In the genomic region with DNA sequence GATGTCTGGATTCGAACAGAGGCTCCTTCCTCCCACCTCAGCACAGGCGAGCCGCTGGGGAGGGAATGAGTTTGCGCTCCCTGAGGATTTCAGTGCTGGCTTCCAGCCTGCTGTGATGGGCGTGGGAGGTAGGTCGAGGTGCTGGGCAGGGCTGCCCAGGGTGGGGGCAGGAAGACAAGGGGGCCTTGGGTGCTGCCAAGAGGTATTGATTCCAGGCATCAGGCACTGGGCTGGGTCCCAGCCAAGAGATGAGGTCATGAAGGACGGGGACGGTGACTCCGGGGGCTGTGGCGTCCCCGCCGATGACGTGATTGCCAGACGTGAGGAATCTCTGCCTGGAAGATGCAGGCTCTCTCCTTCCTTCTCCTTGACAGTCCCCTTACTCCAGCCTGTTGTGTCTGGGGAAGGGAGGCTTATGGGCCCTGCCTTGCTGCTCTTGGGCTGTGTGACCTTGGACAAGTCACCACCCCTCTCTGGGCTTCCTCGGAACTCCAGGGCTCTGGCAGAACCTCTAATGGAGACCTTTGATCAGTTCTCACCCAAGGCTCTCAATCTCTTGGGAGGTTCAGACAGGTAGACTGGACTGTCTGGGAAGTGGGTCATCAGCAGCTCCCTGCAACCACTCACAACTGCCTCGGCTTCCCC, we compare ENCODE assay signal across 25 cellular contexts.
"Had no signal": no experiment of that assay in that cellular context is flagged by ENCODE, and none has a peak within 500 bp of the region (broad histone marks: within the 10 kb centered on the region; RNA-seq: fewer than 3 reads in every experiment).

No MANE protein-coding gene starts in this region.

- H3K27me3 ChIP-seq: colonic mucosa, thyroid gland, uterus had no signal

- DNase-seq: colonic mucosa; dermis blood vessel endothelial cell; esophagus squamous epithelium; foreskin fibroblast; glutamatergic neuron; immature natural killer cell; left cardiac atrium; left ventricle myocardium inferior; mesenchymal stem cell; midbrain; naive thymus-derived CD4-positive, alpha-beta T cell; nephron progenitor cell; retina; spleen; stimulated activated CD4-positive, alpha-beta T cell treated with anti-CD3 and anti-CD28 coated beads, Interleukin-15, amount 100 ng/mL, for 24 hours; stimulated activated CD4-positive, alpha-beta T cell treated with anti-CD3 and anti-CD28 coated beads, Interleukin-1b, Interleukin-23, amount 100 ng/mL, for 48 hours; stimulated activated CD4-positive, alpha-beta T cell treated with anti-CD3 and anti-CD28 coated beads, Interleukin-4, amount 100 ng/mL, for 4 hours; stimulated activated naive CD4-positive, alpha-beta T cell; thyroid gland; uterus had no signal

- H3K4me3 ChIP-seq: colonic mucosa, esophagus squamous epithelium, gastroesophageal sphincter, left ventricle myocardium inferior, lung, psoas muscle, spleen, thyroid gland, uterus had no signal

- H3K9me3 ChIP-seq: colonic mucosa, esophagus squamous epithelium, gastroesophageal sphincter, left ventricle myocardium inferior, psoas muscle, spleen, thyroid gland, uterus had no signal

- H3K27ac ChIP-seq: colonic mucosa, esophagus squamous epithelium, gastroesophageal sphincter, left ventricle myocardium inferior, psoas muscle, spleen, thyroid gland, uterus had no signal

- H3K4me1 ChIP-seq: colonic mucosa, esophagus squamous epithelium, gastroesophageal sphincter, left ventricle myocardium inferior, psoas muscle, thyroid gland, uterus had no signal

- FAIRE-seq: keratinocyte had no signal

- ATAC-seq: gastroesophageal sphincter; left cardiac atrium; naive thymus-derived CD4-positive, alpha-beta T cell; psoas muscle; sciatic nerve had no signal

- H3K36me3 ChIP-seq: colonic mucosa, esophagus squamous epithelium, gastroesophageal sphincter, left ventricle myocardium inferior, spleen, thyroid gland, uterus had no signal
